Comparison of ENCODE assay signal across 30 cellular contexts in the genomic region with DNA sequence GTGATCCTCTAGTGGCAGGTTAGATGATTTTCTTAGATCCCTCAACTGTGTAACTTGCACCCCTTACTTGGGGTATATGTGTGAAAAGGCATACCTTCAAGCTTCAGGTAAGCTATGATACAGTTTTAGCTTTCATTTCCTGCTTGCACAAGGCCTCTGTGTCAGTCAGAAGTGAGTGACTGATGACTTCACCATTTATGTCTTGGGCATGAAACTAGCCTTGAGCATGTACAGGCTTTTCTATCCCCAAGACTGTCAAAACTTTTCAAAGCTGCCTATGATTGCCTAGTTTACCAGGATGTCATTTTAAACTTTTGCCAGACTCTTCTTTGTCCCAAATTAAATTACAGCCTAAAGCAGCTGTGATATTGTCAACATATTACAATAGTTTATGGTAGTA.
DNase-seq lines count a peak whose midpoint lies in the region; ATAC-seq, FAIRE-seq and TF ChIP-seq lines count a peak whose summit lies in the region.
"Had no signal": no experiment of that assay in that cellular context is flagged by ENCODE, and none has a peak within 500 bp of the region (broad histone marks: within the 10 kb centered on the region; RNA-seq: fewer than 3 reads in every experiment).

No MANE protein-coding gene starts in this region.

- no peak for FAIRE-seq in astrocyte (lab: Jason Lieb, UNC)
- peak; percentile 73 for FAIRE-seq in keratinocyte (lab: Jason Lieb, UNC)
- FAIRE-seq: A549, GM12878 had no signal

- H3K4me2 ChIP-seq in astrocyte (ENCODE audit: low read length) (no peak overlapping the region), keratinocyte (ENCODE audit: control insufficient read depth, extremely low read depth, insufficient read depth, low read depth, low read length) (peak overlapping the region; percentile 29)
- H3K4me2 ChIP-seq: A549, PC-9 had no signal

- H3K9me3 ChIP-seq in astrocyte (ENCODE audit: insufficient read depth, low read depth, low read length) (no peaks in the 10 kb centered on the region), keratinocyte (ENCODE audit: control insufficient read depth, low read depth, low read length) (no peaks in the 10 kb centered on the region)
- H3K9me3 ChIP-seq: A549, SJSA1 had no signal

- H3K4me3 Mint-ChIP-seq in astrocyte (ENCODE audit: unreplicated experiment) (no peak overlapping the region), chondrocyte (ENCODE audit: unreplicated experiment) (no peak overlapping the region)
- H3K4me3 Mint-ChIP-seq: CD4-positive, alpha-beta memory T cell; T-cell had no signal

- H4K20me1 ChIP-seq in astrocyte (ENCODE audit: insufficient read depth, low read length) (no peaks in the 10 kb centered on the region), keratinocyte (ENCODE audit: control insufficient read depth, extremely low read depth, insufficient read depth, low read length) (no peaks in the 10 kb centered on the region)

- no peaks in the 10 kb centered on the region for H3K36me3 ChIP-seq in astrocyte (ENCODE audit: insufficient read depth, low read length)
- no peaks in the 10 kb centered on the region for H3K36me3 ChIP-seq in keratinocyte (ENCODE audit: control insufficient read depth in 2 of 2, extremely low read depth in 1 of 2, insufficient read depth in 2 of 2, low read length in 2 of 2)
- H3K36me3 ChIP-seq: SJSA1 had no signal

- no peak for TF ChIP-seq CTCF in 22Rv1 (IDR thresholded peaks at IDR 0.05)
- TF ChIP-seq CTCF in astrocyte (IDR thresholded peaks at IDR 0.05; ENCODE audit: insufficient read depth, low read depth, low read length) = no peak
- TF ChIP-seq CTCF in keratinocyte (optimal IDR thresholded peaks at IDR 0.05 in 1 of 3, IDR thresholded peaks at IDR 0.05 in 1 of 3, conservative IDR thresholded peaks at IDR 0.05 in 1 of 3; ENCODE audit: extremely low read depth in 1 of 3, insufficient read depth in 2 of 3, low read length in 3 of 3) = no peak
- no peak for TF ChIP-seq CTCF in chondrocyte (IDR thresholded peaks at IDR 0.05)

- H3K4me1 Mint-ChIP-seq in astrocyte (ENCODE audit: low read depth, unreplicated experiment) (peaks cover 27% of the 10 kb centered on the region), chondrocyte (ENCODE audit: low read depth) (no peaks in the 10 kb centered on the region)
- H3K4me1 Mint-ChIP-seq: CD4-positive, alpha-beta memory T cell; T-cell had no signal

- H3K9ac ChIP-seq in astrocyte (ENCODE audit: low read length) (no peak overlapping the region), keratinocyte (ENCODE audit: control insufficient read depth, extremely low read depth, insufficient read depth, low read length) (no peak overlapping the region)

- H3K27ac Mint-ChIP-seq in astrocyte (ENCODE audit: unreplicated experiment) (peak overlapping the region; percentile 96), chondrocyte (ENCODE audit: unreplicated experiment) (no peak overlapping the region)
- H3K27ac Mint-ChIP-seq: CD4-positive, alpha-beta memory T cell; T-cell had no signal

- dilution Hi-C loops in keratinocyte (cut with MboI; ENCODE audit: extremely low pct_ligation_motif_present, low sequenced_read_pairs) = no loop called here

- H3K9me1 ChIP-seq in keratinocyte (ENCODE audit: control insufficient read depth, extremely low read depth, insufficient read depth, low read length) = no peaks in the 10 kb centered on the region

- DNase-seq in M059J (ENCODE audit: low read depth) = peak; percentile 28
- no peak for DNase-seq in astrocyte (ENCODE audit: low read depth)
- no peak for DNase-seq in keratinocyte (ENCODE audit: low read depth, low spot score)
- DNase-seq in AG20443 (ENCODE audit: low spot score) = no peak
- no peak for DNase-seq in chondrocyte (ENCODE audit: low spot score)
- DNase-seq: C1 segment of cervical spinal cord; CD4-positive, alpha-beta memory T cell; COR-L47; DMS79; EL; GDM1; GOT3; HCEC 1CT; Kasumi-1; NCI-H1048; NCI-H1417; NCI-H1694; NCI-H2029 treated with DMSO at 0.1 percent for 48 hours; NCI-H2171 treated with DMSO at 0.1 percent for 48 hours; NCI-H524; NCI-H774; NK-92 treated with Interleukin-12 subunit alpha and Interleukin-12 subunit beta, amount 100 ng/mL, for 24 hours; PC-9; Right ventricle myocardium superior; T-cell had no signal

- H3K27ac ChIP-seq in 22Rv1 = peak overlapping the region; percentile 44
- no peak overlapping the region for H3K27ac ChIP-seq in astrocyte (ENCODE audit: low read depth, low read length)
- H3K27ac ChIP-seq in keratinocyte (ENCODE audit: control insufficient read depth, insufficient read depth, low read length) = no peak overlapping the region
- H3K27ac ChIP-seq: A549, PC-9, SJSA1 had no signal

- no peak overlapping the region for H2AFZ ChIP-seq in astrocyte (ENCODE audit: low read depth, low read length)
- H2AFZ ChIP-seq in keratinocyte (ENCODE audit: control insufficient read depth, low read length) = peak overlapping the region; percentile 60
- H2AFZ ChIP-seq: PC-9 had no signal

- H3K36me3 Mint-ChIP-seq in astrocyte (ENCODE audit: low read depth, unreplicated experiment) = no peaks in the 10 kb centered on the region
- H3K36me3 Mint-ChIP-seq in chondrocyte (ENCODE audit: low read depth) = no peaks in the 10 kb centered on the region
- H3K36me3 Mint-ChIP-seq: CD4-positive, alpha-beta memory T cell; T-cell had no signal

- H3K9me3 Mint-ChIP-seq in astrocyte (ENCODE audit: unreplicated experiment) = peaks cover 7% of the 10 kb centered on the region
- no peaks in the 10 kb centered on the region for H3K9me3 Mint-ChIP-seq in chondrocyte (ENCODE audit: low read depth)

- H3K79me2 ChIP-seq in astrocyte (ENCODE audit: insufficient read depth, low read length) (no peaks in the 10 kb centered on the region), keratinocyte (ENCODE audit: control insufficient read depth, insufficient read depth, low read length) (no peaks in the 10 kb centered on the region)

- H3K27me3 Mint-ChIP-seq in astrocyte (ENCODE audit: low read depth, unreplicated experiment) (no peaks in the 10 kb centered on the region), chondrocyte (ENCODE audit: low read depth) (no peaks in the 10 kb centered on the region)
- H3K27me3 Mint-ChIP-seq: CD4-positive, alpha-beta memory T cell; T-cell had no signal

- ATAC-seq in HG02678 (IDR thresholded peaks at IDR 0.05; ENCODE audit: unreplicated experiment) = no peak
- ATAC-seq: A549, GM12878, T-cell had no signal

- no peaks in the 10 kb centered on the region for H3K4me1 ChIP-seq in astrocyte (ENCODE audit: insufficient read depth, low read length)
- peaks cover 11% of the 10 kb centered on the region for H3K4me1 ChIP-seq in keratinocyte (ENCODE audit: control insufficient read depth, extremely low read depth, insufficient read depth, low read length)
- H3K4me1 ChIP-seq: A549, SJSA1 had no signal

- H3K4me3 ChIP-seq in astrocyte (ENCODE audit: insufficient read depth, low read depth, low read length) (no peak overlapping the region), keratinocyte (ENCODE audit: control insufficient read depth in 2 of 3, extremely low read depth in 1 of 3, insufficient read depth in 2 of 3, low read depth in 1 of 3, low read length in 3 of 3) (no peak overlapping the region)
- H3K4me3 ChIP-seq: A549, GM12878, PC-9, SJSA1 had no signal

- H3K27me3 ChIP-seq in astrocyte (ENCODE audit: insufficient read depth, low read length) (no peaks in the 10 kb centered on the region), keratinocyte (ENCODE audit: control insufficient read depth, extremely low read depth, insufficient read depth, low read length) (no peaks in the 10 kb centered on the region)
- H3K27me3 ChIP-seq: SJSA1 had no signal
